ENCODE assay signal across 25 cellular contexts in genomic region chr2:26706093-26706492, GRCh38. TPM values are rescaled to one million over a fixed set of nuclear protein-coding genes. Genes with fewer than 3 reads are reported as not detected.
"Had no signal": no experiment of that assay in that cellular context is flagged by ENCODE, and none has a peak within 500 bp of the region (broad histone marks: within the 10 kb centered on the region; RNA-seq: fewer than 3 reads in every experiment).

No MANE protein-coding gene starts in this region.

- H3K27me3 ChIP-seq: colonic mucosa, dorsolateral prefrontal cortex, hepatocyte, testis had no signal

- FAIRE-seq: frontal cortex, urothelium cell line had no signal

- ATAC-seq: activated CD4-positive, alpha-beta T cell treated with anti-CD3 and anti-CD28 coated beads for 36 hours; activated CD8-positive, alpha-beta memory T cell treated with anti-CD3 and anti-CD28 coated beads, Interleukin-2, amount 10 ng/mL, durations not matched to agents 7 days and 5 days; activated CD8-positive, alpha-beta T cell treated with anti-CD3 and anti-CD28 coated beads, Interleukin-2, amount 10 ng/mL, durations not matched to agents 7 days and 5 days; activated naive CD8-positive, alpha-beta T cell treated with anti-CD3 and anti-CD28 coated beads, Interleukin-2, amount 50 U/mL, for 24 hours; left colon; naive thymus-derived CD8-positive, alpha-beta T cell; psoas muscle; stimulated activated naive CD8-positive, alpha-beta T cell treated with anti-CD3 and anti-CD28 coated beads, Interleukin-15, Interleukin-2, amounts not matched to agents 100 U/mL and 50 U/mL, for 24 hours had no signal

- DNase-seq: activated CD4-positive, alpha-beta T cell treated with anti-CD3 and anti-CD28 coated beads for 36 hours; activated CD4-positive, CD25-positive, alpha-beta regulatory T cell; activated CD8-positive, alpha-beta memory T cell treated with anti-CD3 and anti-CD28 coated beads, Interleukin-2, amount 10 ng/mL, durations not matched to agents 7 days and 5 days; activated CD8-positive, alpha-beta T cell treated with anti-CD3 and anti-CD28 coated beads, Interleukin-2, amount 10 ng/mL, durations not matched to agents 7 days and 5 days; activated naive CD8-positive, alpha-beta T cell treated with anti-CD3 and anti-CD28 coated beads, Interleukin-2, amount 50 U/mL, for 24 hours; activated T-cell treated with anti-CD3 and anti-CD28 coated beads, Interleukin-2, amount 50 U/mL, for 48 hours; cerebellar nuclear complex; colonic mucosa; dorsolateral prefrontal cortex; effector memory CD4-positive, alpha-beta T cell; glutamatergic neuron; islet precursor cell; left colon; midbrain; naive thymus-derived CD8-positive, alpha-beta T cell; occipital lobe; psoas muscle; stimulated activated naive CD8-positive, alpha-beta T cell treated with anti-CD3 and anti-CD28 coated beads, Interleukin-15, Interleukin-2, amounts not matched to agents 100 U/mL and 50 U/mL, for 24 hours; T-helper 2 cell; testis had no signal

- H3K9ac ChIP-seq: parathyroid adenoma had no signal

- H3K27ac ChIP-seq: colonic mucosa, hepatocyte, parathyroid adenoma, psoas muscle, testis had no signal

- H3K4me1 ChIP-seq: colonic mucosa had no signal

- H3K36me3 ChIP-seq: colonic mucosa had no signal

- H3K4me3 ChIP-seq: colonic mucosa, dorsolateral prefrontal cortex, hepatocyte, psoas muscle, testis had no signal

- H3K9me3 ChIP-seq: colonic mucosa, psoas muscle, testis had no signal

RNA-seq across cellular contexts. Expression of gene KCNK3, which starts 13.6 kb away (rescaled TPM):
- total RNA-seq: activated CD4-positive, alpha-beta T cell treated with anti-CD3 and anti-CD28 coated beads for 36 hours; activated CD8-positive, alpha-beta memory T cell treated with anti-CD3 and anti-CD28 coated beads, Interleukin-2, amount 10 ng/mL, durations not matched to agents 7 days and 5 days; activated CD8-positive, alpha-beta T cell treated with anti-CD3 and anti-CD28 coated beads, Interleukin-2, amount 10 ng/mL, durations not matched to agents 7 days and 5 days; activated T-helper 2 cell treated with anti-CD3 and anti-CD28 coated beads, Interferon-gamma antibody, Interleukin-2, Interleukin-4, amounts not matched to agents 10 μg/mL and 5 μg/mL and 100 μg/mL, durations not matched to agents 14 hours and 24 hours and 36 hours; naive thymus-derived CD8-positive, alpha-beta T cell had no signal
- polyA plus RNA-seq: naive thymus-derived CD8-positive, alpha-beta T cell had no signal
